ENCODE assay signal across 2 cellular contexts in genomic region chr1:246753670-246754535, GRCh38.
TF ChIP-seq lines count a peak whose summit lies in the region.

No MANE protein-coding gene starts in this region.

TF ChIP-seq in WTC11, 78 proteins besides CTCF, POLR2A, EP300 and RAD21 (continued from another document):
- no peak for TF ChIP-seq ERG (CRISPR knock-in tag; IDR thresholded peaks at IDR 0.05)
- no peak for TF ChIP-seq TP53 (CRISPR knock-in tag; IDR thresholded peaks at IDR 0.05)
- no peak for TF ChIP-seq USF1 (CRISPR knock-in tag; IDR thresholded peaks at IDR 0.05)
- TF ChIP-seq SMAD3 (CRISPR knock-in tag; IDR thresholded peaks at IDR 0.05; ENCODE audit: borderline replicate concordance), result no peak
- no peak for TF ChIP-seq E2F1 (CRISPR knock-in tag; IDR thresholded peaks at IDR 0.05)
TF ChIP-seq in WTC11: peak in this region for 0.

TF ChIP-seq in HepG2, 621 proteins besides CTCF, POLR2A, EP300 and RAD21 (continued from another document):
- TF ChIP-seq MTF1 (CRISPR knock-in tag; IDR thresholded peaks at IDR 0.05) (no peak), ZNF121 (CRISPR knock-in tag; IDR thresholded peaks at IDR 0.05) (no peak), NFRKB (IDR thresholded peaks at IDR 0.05) (no peak), CERS6 (CRISPR knock-in tag; IDR thresholded peaks at IDR 0.05) (no peak), ZXDC (CRISPR knock-in tag; IDR thresholded peaks at IDR 0.05) (no peak), SMAD9 (CRISPR knock-in tag; IDR thresholded peaks at IDR 0.05) (no peak), ZNF572 (CRISPR knock-in tag; IDR thresholded peaks at IDR 0.05) (no peak), SMC3 (IDR thresholded peaks at IDR 0.05; ENCODE audit: low read length) (peak; percentile 83), ZFX (CRISPR knock-in tag; IDR thresholded peaks at IDR 0.05; ENCODE audit: low read depth) (peak; percentile 35; the same call in 1 of the 2 replicates), RNF2 (conservative IDR thresholded peaks at IDR 0.05; ENCODE audit: low read depth) (no peak), ZNF563 (CRISPR knock-in tag; IDR thresholded peaks at IDR 0.05) (no peak), HMGXB3 (CRISPR knock-in tag; IDR thresholded peaks at IDR 0.05; ENCODE audit: borderline replicate concordance) (no peak), ZFP91 (CRISPR knock-in tag; IDR thresholded peaks at IDR 0.05; ENCODE audit: borderline replicate concordance) (no peak), ZNF501 (CRISPR knock-in tag; IDR thresholded peaks at IDR 0.05) (0 out of 2 replicates have a peak, but pooled peaks have one; percentile 4), STAG1 (CRISPR knock-in tag; IDR thresholded peaks at IDR 0.05) (peak; percentile 87), POLR2AphosphoS2 (IDR thresholded peaks at IDR 0.05; ENCODE audit: low read depth, low read length) (no peak), RARG (CRISPR knock-in tag; IDR thresholded peaks at IDR 0.05; ENCODE audit: low read depth) (no peak), PRPF4 (IDR thresholded peaks at IDR 0.05; ENCODE audit: low read depth, low read length, poor library complexity, severe bottlenecking) (peak; percentile 32), ZBTB38 (CRISPR knock-in tag; IDR thresholded peaks at IDR 0.05) (peak; percentile 64; the same call in 1 of the 2 replicates)
